1 cellular context compared by ENCODE assay signal in the genomic region with DNA sequence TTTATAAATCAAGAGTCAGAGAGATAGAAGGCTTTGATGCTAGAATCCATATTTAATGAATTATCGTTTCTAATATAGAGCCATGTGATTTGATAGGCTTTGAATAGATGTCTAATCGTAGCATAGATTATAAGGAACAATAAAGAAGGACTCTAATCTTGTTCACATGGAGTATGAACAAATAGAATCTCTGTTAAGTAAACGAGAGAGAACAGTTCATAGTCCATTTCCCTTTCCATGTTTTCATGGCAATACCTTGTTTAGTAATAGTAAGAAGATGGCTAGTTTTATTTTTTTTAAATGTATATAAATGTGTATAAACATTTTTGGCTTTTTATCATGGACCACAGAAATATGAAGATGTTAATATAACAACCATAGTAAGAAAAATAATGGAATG.
TF ChIP-seq lines count a peak whose summit lies in the region.

No MANE protein-coding gene starts in this region.

TF ChIP-seq in HepG2, 621 proteins besides CTCF, POLR2A, EP300 and RAD21 (continued from another document):
- TF ChIP-seq GLMP (CRISPR knock-in tag; IDR thresholded peaks at IDR 0.05; ENCODE audit: borderline replicate concordance), result no peak
- TF ChIP-seq THAP8 (CRISPR knock-in tag; IDR thresholded peaks at IDR 0.05; ENCODE audit: borderline replicate concordance), result no peak
- 0 out of 2 replicates have a peak, but pooled peaks have one; percentile 27 for TF ChIP-seq ELF3 (CRISPR knock-in tag; IDR thresholded peaks at IDR 0.05)
- TF ChIP-seq HNF4G (IDR thresholded peaks at IDR 0.05; ENCODE audit: borderline replicate concordance, low read depth, low read length), result 0 out of 2 replicates have a peak, but pooled peaks have one; percentile 13
- TF ChIP-seq HNF4G (CRISPR knock-in tag; IDR thresholded peaks at IDR 0.05; ENCODE audit: borderline replicate concordance, low read depth), result no peak
- no peak for TF ChIP-seq SYNCRIP (IDR thresholded peaks at IDR 0.05; ENCODE audit: insufficient read depth, low read depth, low read length)
- no peak for TF ChIP-seq HNRNPH1 (optimal IDR thresholded peaks at IDR 0.05; ENCODE audit: low read depth, low read length)
- TF ChIP-seq TBL1XR1 (IDR thresholded peaks at IDR 0.05; ENCODE audit: borderline replicate concordance, low read length, partially characterized antibody), result no peak
- no peak for TF ChIP-seq SP4 (CRISPR knock-in tag; IDR thresholded peaks at IDR 0.05)
- no peak for TF ChIP-seq ZNF562 (CRISPR knock-in tag; IDR thresholded peaks at IDR 0.05; ENCODE audit: borderline replicate concordance)
- no peak for TF ChIP-seq ZFP37 (CRISPR knock-in tag; IDR thresholded peaks at IDR 0.05; ENCODE audit: borderline replicate concordance)
- no peak for TF ChIP-seq MXD3 (CRISPR knock-in tag; IDR thresholded peaks at IDR 0.05)
- no peak for TF ChIP-seq ZNF460 (CRISPR knock-in tag; IDR thresholded peaks at IDR 0.05; ENCODE audit: borderline replicate concordance)
- no peak for TF ChIP-seq SALL1 (CRISPR knock-in tag; IDR thresholded peaks at IDR 0.05)
- no peak for TF ChIP-seq ZNF549 (CRISPR knock-in tag; IDR thresholded peaks at IDR 0.05)
- no peak for TF ChIP-seq ZNF577 (CRISPR knock-in tag; IDR thresholded peaks at IDR 0.05; ENCODE audit: borderline replicate concordance, low read depth)
- no peak for TF ChIP-seq ZNF792 (CRISPR knock-in tag; IDR thresholded peaks at IDR 0.05)
- TF ChIP-seq, protein P1, sequence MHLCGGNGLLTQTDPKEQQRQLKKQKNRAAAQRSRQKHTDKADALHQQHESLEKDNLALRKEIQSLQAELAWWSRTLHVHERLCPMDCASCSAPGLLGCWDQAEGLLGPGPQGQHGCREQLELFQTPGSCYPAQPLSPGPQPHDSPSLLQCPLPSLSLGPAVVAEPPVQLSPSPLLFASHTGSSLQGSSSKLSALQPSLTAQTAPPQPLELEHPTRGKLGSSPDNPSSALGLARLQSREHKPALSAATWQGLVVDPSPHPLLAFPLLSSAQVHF (CRISPR knock-in tag; IDR thresholded peaks at IDR 0.05), result no peak
- TF ChIP-seq, protein P2, sequence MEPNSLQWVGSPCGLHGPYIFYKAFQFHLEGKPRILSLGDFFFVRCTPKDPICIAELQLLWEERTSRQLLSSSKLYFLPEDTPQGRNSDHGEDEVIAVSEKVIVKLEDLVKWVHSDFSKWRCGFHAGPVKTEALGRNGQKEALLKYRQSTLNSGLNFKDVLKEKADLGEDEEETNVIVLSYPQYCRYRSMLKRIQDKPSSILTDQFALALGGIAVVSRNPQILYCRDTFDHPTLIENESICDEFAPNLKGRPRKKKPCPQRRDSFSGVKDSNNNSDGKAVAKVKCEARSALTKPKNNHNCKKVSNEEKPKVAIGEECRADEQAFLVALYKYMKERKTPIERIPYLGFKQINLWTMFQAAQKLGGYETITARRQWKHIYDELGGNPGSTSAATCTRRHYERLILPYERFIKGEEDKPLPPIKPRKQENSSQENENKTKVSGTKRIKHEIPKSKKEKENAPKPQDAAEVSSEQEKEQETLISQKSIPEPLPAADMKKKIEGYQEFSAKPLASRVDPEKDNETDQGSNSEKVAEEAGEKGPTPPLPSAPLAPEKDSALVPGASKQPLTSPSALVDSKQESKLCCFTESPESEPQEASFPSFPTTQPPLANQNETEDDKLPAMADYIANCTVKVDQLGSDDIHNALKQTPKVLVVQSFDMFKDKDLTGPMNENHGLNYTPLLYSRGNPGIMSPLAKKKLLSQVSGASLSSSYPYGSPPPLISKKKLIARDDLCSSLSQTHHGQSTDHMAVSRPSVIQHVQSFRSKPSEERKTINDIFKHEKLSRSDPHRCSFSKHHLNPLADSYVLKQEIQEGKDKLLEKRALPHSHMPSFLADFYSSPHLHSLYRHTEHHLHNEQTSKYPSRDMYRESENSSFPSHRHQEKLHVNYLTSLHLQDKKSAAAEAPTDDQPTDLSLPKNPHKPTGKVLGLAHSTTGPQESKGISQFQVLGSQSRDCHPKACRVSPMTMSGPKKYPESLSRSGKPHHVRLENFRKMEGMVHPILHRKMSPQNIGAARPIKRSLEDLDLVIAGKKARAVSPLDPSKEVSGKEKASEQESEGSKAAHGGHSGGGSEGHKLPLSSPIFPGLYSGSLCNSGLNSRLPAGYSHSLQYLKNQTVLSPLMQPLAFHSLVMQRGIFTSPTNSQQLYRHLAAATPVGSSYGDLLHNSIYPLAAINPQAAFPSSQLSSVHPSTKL (CRISPR knock-in tag; IDR thresholded peaks at IDR 0.05), result peak; percentile 70
- TF ChIP-seq NFRKB (IDR thresholded peaks at IDR 0.05), result no peak
- TF ChIP-seq EED (CRISPR knock-in tag; IDR thresholded peaks at IDR 0.05), result no peak
- no peak for TF ChIP-seq JUND (CRISPR knock-in tag; IDR thresholded peaks at IDR 0.05)
- TF ChIP-seq RELA (CRISPR knock-in tag; IDR thresholded peaks at IDR 0.05), result no peak
- TF ChIP-seq, protein P3, sequence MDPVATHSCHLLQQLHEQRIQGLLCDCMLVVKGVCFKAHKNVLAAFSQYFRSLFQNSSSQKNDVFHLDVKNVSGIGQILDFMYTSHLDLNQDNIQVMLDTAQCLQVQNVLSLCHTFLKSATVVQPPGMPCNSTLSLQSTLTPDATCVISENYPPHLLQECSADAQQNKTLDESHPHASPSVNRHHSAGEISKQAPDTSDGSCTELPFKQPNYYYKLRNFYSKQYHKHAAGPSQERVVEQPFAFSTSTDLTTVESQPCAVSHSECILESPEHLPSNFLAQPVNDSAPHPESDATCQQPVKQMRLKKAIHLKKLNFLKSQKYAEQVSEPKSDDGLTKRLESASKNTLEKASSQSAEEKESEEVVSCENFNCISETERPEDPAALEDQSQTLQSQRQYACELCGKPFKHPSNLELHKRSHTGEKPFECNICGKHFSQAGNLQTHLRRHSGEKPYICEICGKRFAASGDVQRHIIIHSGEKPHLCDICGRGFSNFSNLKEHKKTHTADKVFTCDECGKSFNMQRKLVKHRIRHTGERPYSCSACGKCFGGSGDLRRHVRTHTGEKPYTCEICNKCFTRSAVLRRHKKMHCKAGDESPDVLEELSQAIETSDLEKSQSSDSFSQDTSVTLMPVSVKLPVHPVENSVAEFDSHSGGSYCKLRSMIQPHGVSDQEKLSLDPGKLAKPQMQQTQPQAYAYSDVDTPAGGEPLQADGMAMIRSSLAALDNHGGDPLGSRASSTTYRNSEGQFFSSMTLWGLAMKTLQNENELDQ (CRISPR knock-in tag; IDR thresholded peaks at IDR 0.05; ENCODE audit: borderline replicate concordance), result no peak
- no peak for TF ChIP-seq DBP (CRISPR knock-in tag; IDR thresholded peaks at IDR 0.05; ENCODE audit: not compliant biosample characterization)
- TF ChIP-seq ZNF564 (CRISPR knock-in tag; IDR thresholded peaks at IDR 0.05), result no peak
- TF ChIP-seq ZNF598 (CRISPR knock-in tag; IDR thresholded peaks at IDR 0.05; ENCODE audit: borderline replicate concordance), result no peak
- TF ChIP-seq KDM3A (CRISPR knock-in tag; IDR thresholded peaks at IDR 0.05; ENCODE audit: low read depth), result no peak
- TF ChIP-seq, protein P4, sequence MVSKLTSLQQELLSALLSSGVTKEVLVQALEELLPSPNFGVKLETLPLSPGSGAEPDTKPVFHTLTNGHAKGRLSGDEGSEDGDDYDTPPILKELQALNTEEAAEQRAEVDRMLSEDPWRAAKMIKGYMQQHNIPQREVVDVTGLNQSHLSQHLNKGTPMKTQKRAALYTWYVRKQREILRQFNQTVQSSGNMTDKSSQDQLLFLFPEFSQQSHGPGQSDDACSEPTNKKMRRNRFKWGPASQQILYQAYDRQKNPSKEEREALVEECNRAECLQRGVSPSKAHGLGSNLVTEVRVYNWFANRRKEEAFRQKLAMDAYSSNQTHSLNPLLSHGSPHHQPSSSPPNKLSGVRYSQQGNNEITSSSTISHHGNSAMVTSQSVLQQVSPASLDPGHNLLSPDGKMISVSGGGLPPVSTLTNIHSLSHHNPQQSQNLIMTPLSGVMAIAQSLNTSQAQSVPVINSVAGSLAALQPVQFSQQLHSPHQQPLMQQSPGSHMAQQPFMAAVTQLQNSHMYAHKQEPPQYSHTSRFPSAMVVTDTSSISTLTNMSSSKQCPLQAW (CRISPR knock-in tag; IDR thresholded peaks at IDR 0.05), result no peak
- TF ChIP-seq ZMYM2 (CRISPR knock-in tag; IDR thresholded peaks at IDR 0.05), result no peak
- no peak for TF ChIP-seq FOSL2 (CRISPR knock-in tag; IDR thresholded peaks at IDR 0.05)
- 0 out of 2 replicates have a peak, but pooled peaks have one; percentile 30 for TF ChIP-seq SAP130 (CRISPR knock-in tag; IDR thresholded peaks at IDR 0.05; ENCODE audit: low read depth)
- no peak for TF ChIP-seq SOX13 (IDR thresholded peaks at IDR 0.05)
- TF ChIP-seq SOX13 (CRISPR knock-in tag; conservative IDR thresholded peaks at IDR 0.05 in 1 of 2, IDR thresholded peaks at IDR 0.05 in 1 of 2), result peak in 1 of 2 experiments; percentile 70; a peak in 1 of 4 replicates
- TF ChIP-seq GMEB2 (CRISPR knock-in tag; IDR thresholded peaks at IDR 0.05; ENCODE audit: low read depth), result no peak
- no peak for TF ChIP-seq JDP2 (CRISPR knock-in tag; IDR thresholded peaks at IDR 0.05; ENCODE audit: borderline replicate concordance)
- TF ChIP-seq HDAC2 (CRISPR knock-in tag; IDR thresholded peaks at IDR 0.05), result 0 out of 2 replicates have a peak, but pooled peaks have one; percentile 44
- no peak for TF ChIP-seq ZNF3 (CRISPR knock-in tag; IDR thresholded peaks at IDR 0.05)
- no peak for TF ChIP-seq ZNF709 (CRISPR knock-in tag; IDR thresholded peaks at IDR 0.05)
- TF ChIP-seq, protein P5, sequence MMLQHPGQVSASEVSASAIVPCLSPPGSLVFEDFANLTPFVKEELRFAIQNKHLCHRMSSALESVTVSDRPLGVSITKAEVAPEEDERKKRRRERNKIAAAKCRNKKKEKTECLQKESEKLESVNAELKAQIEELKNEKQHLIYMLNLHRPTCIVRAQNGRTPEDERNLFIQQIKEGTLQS (CRISPR knock-in tag; IDR thresholded peaks at IDR 0.05), result no peak
- TF ChIP-seq ZNF644 (CRISPR knock-in tag; IDR thresholded peaks at IDR 0.05; ENCODE audit: low read depth), result peak; percentile 58
- no peak for TF ChIP-seq HNRNPK (IDR thresholded peaks at IDR 0.05; ENCODE audit: low read depth, low read length, poor library complexity, severe bottlenecking)
- no peak for TF ChIP-seq THRA (CRISPR knock-in tag; IDR thresholded peaks at IDR 0.05; ENCODE audit: borderline replicate concordance)
- TF ChIP-seq SAFB2 (CRISPR knock-in tag; IDR thresholded peaks at IDR 0.05; ENCODE audit: borderline replicate concordance, low read depth), result no peak
